20 cellular contexts compared by ENCODE assay signal in the genomic region with DNA sequence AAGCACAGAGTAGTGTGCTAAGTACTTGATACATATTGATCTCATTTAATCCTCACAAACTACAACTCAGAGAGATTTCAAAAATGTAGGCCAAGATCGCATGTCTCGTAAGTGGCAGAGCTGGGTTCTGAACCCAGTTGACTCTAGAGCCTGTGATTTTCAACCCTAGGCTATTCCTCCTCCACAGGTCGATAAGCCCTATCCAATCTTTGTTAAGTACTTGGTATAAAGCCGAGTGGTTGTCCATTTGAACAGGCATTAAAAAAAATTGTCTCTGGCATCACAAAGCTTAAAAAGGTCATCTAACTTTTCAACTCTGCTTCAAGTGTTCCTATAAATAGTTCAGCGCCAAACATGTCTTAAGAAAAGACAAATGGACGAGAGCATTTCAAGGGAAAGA. TPM values are rescaled to one million over a fixed set of nuclear protein-coding genes. Genes with fewer than 3 reads are reported as not detected.
A peak's percentile ranks its signal among the peaks of the same experiment; 100 is the strongest.
DNase-seq lines count a peak whose midpoint lies in the region; TF ChIP-seq lines count a peak whose summit lies in the region.
"Had no signal": no experiment of that assay in that cellular context is flagged by ENCODE, and none has a peak within 500 bp of the region (broad histone marks: within the 10 kb centered on the region; RNA-seq: fewer than 3 reads in every experiment).

No MANE protein-coding gene starts in this region.

- no peaks in the 10 kb centered on the region for H3K27me3 ChIP-seq in cardiac muscle cell
- H3K27me3 ChIP-seq: BLaER1 had no signal

- H3K27ac ChIP-seq in cardiac muscle cell (peak overlapping the region; percentile 49), VCaP (peak overlapping the region; percentile 28; the same call in 1 of the 2 replicates)
- H3K27ac ChIP-seq: 22Rv1, BLaER1, C4-2B, GM23248 had no signal

- H3K36me3 Mint-ChIP-seq in nephron progenitor cell (ENCODE audit: low read depth): peaks cover 32% of the 10 kb centered on the region

- H3K4me1 ChIP-seq in cardiac muscle cell (ENCODE audit: low read depth): peaks cover 22% of the 10 kb centered on the region
- H3K4me1 ChIP-seq: Caco-2 had no signal

- H3K9me3 ChIP-seq in cardiac muscle cell (ENCODE audit: low read depth): no peaks in the 10 kb centered on the region
- H3K9me3 ChIP-seq: BLaER1, Caco-2 had no signal

- intact Hi-C loops in cardiac septum (cut with DNase I): no loop called here

- peaks cover 3% of the 10 kb centered on the region for H3K4me1 Mint-ChIP-seq in nephron progenitor cell
- H3K4me1 Mint-ChIP-seq: B cell had no signal

- TF ChIP-seq CTCF in cardiac muscle cell (IDR thresholded peaks at IDR 0.05; ENCODE audit: low read depth, low read length) (no peak), VCaP (conservative IDR thresholded peaks at IDR 0.05) (no peak), nephron progenitor cell (IDR thresholded peaks at IDR 0.05) (no peak)

- H3K4me3 ChIP-seq in cardiac muscle cell: no peak overlapping the region
- H3K4me3 ChIP-seq: BLaER1, GM23248 had no signal

- no peak overlapping the region for H3K4me3 Mint-ChIP-seq in nephron progenitor cell
- H3K4me3 Mint-ChIP-seq: B cell; CD4-positive, CD25-positive, alpha-beta regulatory T cell; CD8-positive, alpha-beta T cell had no signal

- H3K9me3 Mint-ChIP-seq in nephron progenitor cell: no peaks in the 10 kb centered on the region
- H3K9me3 Mint-ChIP-seq: CD4-positive, CD25-positive, alpha-beta regulatory T cell; CD8-positive, alpha-beta T cell had no signal

- peak; percentile 4 for DNase-seq in NCI-H2227 treated with DMSO at 0.1 percent for 48 hours (lab: John Stamatoyannopoulos, UW)
- no peak for DNase-seq in NCI-H2227 (lab: John Stamatoyannopoulos, UW; ENCODE audit: unreplicated experiment)
- DNase-seq in cardiac muscle cell (ENCODE audit: low read depth in 1 of 2, low spot score in 1 of 2): peak in 1 of 2 donors; percentile 30
- DNase-seq in cardiac septum (ENCODE audit: low spot score): no peak
- no peak for DNase-seq in nephron progenitor cell
- no peak for DNase-seq in activated T-cell treated with anti-CD3 and anti-CD28 coated beads, Interleukin-2, amount 50 U/mL, for 1 hour
- no peak for DNase-seq in epidermal melanocyte (ENCODE audit: insufficient read length, low spot score)
- DNase-seq: Caco-2; CD4-positive, CD25-positive, alpha-beta regulatory T cell; CD8-positive, alpha-beta T cell; DMS153; DND-41; GM23248; H7; HCEC 1CT had no signal

- peaks cover 6% of the 10 kb centered on the region for H3K27me3 Mint-ChIP-seq in nephron progenitor cell (ENCODE audit: low read depth, poor library complexity)
- H3K27me3 Mint-ChIP-seq: B cell; CD4-positive, CD25-positive, alpha-beta regulatory T cell had no signal

- no peaks in the 10 kb centered on the region for H3K36me3 ChIP-seq in cardiac muscle cell

- H3K27ac Mint-ChIP-seq in nephron progenitor cell: peak overlapping the region; percentile 5
- H3K27ac Mint-ChIP-seq: B cell; CD4-positive, CD25-positive, alpha-beta regulatory T cell; CD8-positive, alpha-beta T cell had no signal

RNA-seq across cellular contexts. Expression of a gene that starts 37.4 kb away (rescaled TPM):
- total RNA-seq in cardiac muscle cell (24.2 and 31.8 TPM in 2 replicates), cardiac septum (21.1 TPM)
- polyA plus RNA-seq in cardiac muscle cell: 38.3 and 57.3 TPM in 2 replicates

RNA-seq across cellular contexts. Expression of a gene that starts 38.0 kb away (rescaled TPM):
- total RNA-seq in cardiac muscle cell (12.4 and 14.6 TPM in 2 replicates), cardiac septum (13.3 TPM)
- polyA plus RNA-seq in cardiac muscle cell: 19.1 and 22.5 TPM in 2 replicates
